ENCODE assay signal across 20 cellular contexts in the genomic region with DNA sequence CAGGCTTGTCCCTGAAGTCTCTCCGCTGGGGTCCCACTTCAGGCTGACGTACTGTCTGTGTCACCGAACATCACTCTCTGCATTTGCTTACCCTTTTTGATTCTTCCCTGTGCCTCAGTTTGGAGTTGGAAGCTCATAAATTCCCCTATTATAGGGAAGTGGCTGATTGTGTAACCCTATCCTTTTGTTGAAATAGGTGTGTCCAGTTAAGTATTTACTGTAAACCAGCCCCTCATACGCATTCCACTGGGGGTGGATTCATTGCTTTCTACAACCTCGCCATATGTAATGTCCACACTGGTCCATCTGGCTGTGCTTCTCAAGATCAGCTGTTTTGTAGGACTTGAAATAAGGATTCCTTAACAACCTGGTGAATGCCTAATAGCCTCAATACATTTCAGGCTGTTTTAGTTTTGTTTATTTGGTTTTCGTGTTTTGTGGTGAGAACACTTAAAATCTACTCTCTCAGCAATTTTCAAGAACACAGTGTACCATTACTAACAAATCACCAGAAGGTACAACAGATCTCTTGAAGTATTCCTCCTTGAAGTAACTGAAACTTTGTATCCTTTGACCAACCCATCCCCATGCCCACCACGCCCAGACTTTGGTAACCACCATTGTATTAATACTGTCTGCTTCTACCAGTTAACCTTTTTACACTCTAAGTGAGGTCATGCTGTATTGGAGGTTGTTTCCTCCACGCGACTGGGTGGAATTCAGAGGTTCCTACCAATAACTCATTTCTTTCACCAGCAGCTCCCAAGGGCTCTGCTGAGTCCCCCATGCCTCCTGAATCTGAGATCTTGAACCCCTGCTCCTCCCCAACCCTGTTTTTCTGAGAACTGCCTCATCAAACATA. TPM values are rescaled to one million over a fixed set of nuclear protein-coding genes. Genes with fewer than 3 reads are reported as not detected.
DNase-seq lines count a peak whose midpoint lies in the region; ATAC-seq, FAIRE-seq and TF ChIP-seq lines count a peak whose summit lies in the region.
"Had no signal": no experiment of that assay in that cellular context is flagged by ENCODE, and none has a peak within 500 bp of the region (broad histone marks: within the 10 kb centered on the region; RNA-seq: fewer than 3 reads in every experiment).

No MANE protein-coding gene starts in this region.

- peaks cover 55 to 72% of the 10 kb centered on the region in 2 donors for H3K27me3 Mint-ChIP-seq in stimulated activated naive B cell treated with anti-CD40 and anti-IgM and Interleukin-4, amounts not matched to agents 10 μg/mL and 1 μg/mL and 100 μg/mL, for 72 hours

- POLR2A ChIA-PET in A549 (lab: Yijun Ruan, JAX) = interaction anchor here (1.2 kb wide), 1 partner anchor 27 kb away, joined by 5 read pairs; no protein-coding TSS in a partner anchor

- no peak overlapping the region for H3K4me3 ChIP-seq in A549
- no peak overlapping the region for H3K4me3 ChIP-seq in lower lobe of right lung
- no peak overlapping the region for H3K4me3 ChIP-seq in spleen
- H3K4me3 ChIP-seq: ascending aorta, HAP-1 had no signal

- FAIRE-seq in A549 (lab: Jason Lieb, UNC) = no peak

- TF ChIP-seq EP300 in A549 (IDR thresholded peaks at IDR 0.05) = no peak

- CTCF ChIA-PET in A549 (lab: Yijun Ruan, JAX) = interaction anchor here (0.7 to 17.3 kb wide), 26 partner anchors 8 to 480 kb away, joined by 3 to 353 read pairs (median 4); a partner anchor contains a TSS

- 69% methylated on average over 9 of the region's 9 CpGs for WGBS in A549 (ENCODE audit: missing lambda C conversion rate)
- WGBS in spleen, 5 donors = 66 to 76% (median 76%) methylated on average over 9 of the region's 9 CpGs

- H3K27ac ChIP-seq in A549 (peak overlapping the region in 1 of 2 experiments; percentile 70; a peak in 3 of 6 replicates), lower lobe of right lung (no peak overlapping the region), spleen (no peak overlapping the region)
- H3K27ac ChIP-seq: ascending aorta, VCaP had no signal

- H3K4me2 ChIP-seq in A549 = peak overlapping the region; percentile 82

- peak in 1 of 2 experiments; percentile 13 for DNase-seq in A549 (ENCODE audit: low read depth in 1 of 2, low spot score in 1 of 2)
- DNase-seq in HuH-7 (ENCODE audit: low spot score) = peak; percentile 39
- DNase-seq in SW480 (ENCODE audit: low spot score) = peak; percentile 41
- DNase-seq in lower lobe of right lung = no peak
- no peak for DNase-seq in spleen
- DNase-seq in SW 1271 (lab: John Stamatoyannopoulos, UW) = no peak
- DNase-seq in NCI-H345 (lab: John Stamatoyannopoulos, UW) = no peak
- no peak for DNase-seq in stimulated activated naive B cell treated with anti-CD40 and anti-IgM and Interleukin-4, amounts not matched to agents 10 μg/mL and 1 μg/mL and 100 μg/mL, for 72 hours

- no peak overlapping the region for H3K4me3 Mint-ChIP-seq in stimulated activated naive B cell treated with anti-CD40 and anti-IgM and Interleukin-4, amounts not matched to agents 10 μg/mL and 1 μg/mL and 100 μg/mL, for 72 hours
- H3K4me3 Mint-ChIP-seq: activated naive CD4-positive, alpha-beta T cell treated with anti-CD3 and anti-CD28 coated beads, Interleukin-2, amount 10 ng/mL, durations not matched to agents 7 days and 5 days had no signal

- no peak overlapping the region for H3K27ac Mint-ChIP-seq in stimulated activated naive B cell treated with anti-CD40 and anti-IgM and Interleukin-4, amounts not matched to agents 10 μg/mL and 1 μg/mL and 100 μg/mL, for 72 hours
- H3K27ac Mint-ChIP-seq: activated naive CD4-positive, alpha-beta T cell treated with anti-CD3 and anti-CD28 coated beads, Interleukin-2, amount 10 ng/mL, durations not matched to agents 7 days and 5 days had no signal

- intact Hi-C loops in lower lobe of right lung (cut with DNase I) (no loop called here), spleen (cut with DNase I; ENCODE audit: low total_unique reads) (loop anchor here (10.0 kb wide), 1 partner anchor 285 kb away; no protein-coding TSS in a partner anchor)

- peaks cover 44% of the 10 kb centered on the region for H3K27me3 ChIP-seq in lower lobe of right lung (ENCODE audit: low read depth)
- H3K27me3 ChIP-seq in spleen (replicated peaks in 1 of 7) = peaks cover 0 to 81% (median 59%) of the 10 kb centered on the region in 7 donors

- H3K9me3 Mint-ChIP-seq in stimulated activated naive B cell treated with anti-CD40 and anti-IgM and Interleukin-4, amounts not matched to agents 10 μg/mL and 1 μg/mL and 100 μg/mL, for 72 hours = no peaks in the 10 kb centered on the region
- H3K9me3 Mint-ChIP-seq: activated naive CD4-positive, alpha-beta T cell treated with anti-CD3 and anti-CD28 coated beads, Interleukin-2, amount 10 ng/mL, durations not matched to agents 7 days and 5 days had no signal

- TF ChIP-seq CTCF in A549 (IDR thresholded peaks at IDR 0.05) (no peak), lower lobe of right lung (IDR thresholded peaks at IDR 0.05) (no peak), spleen (IDR thresholded peaks at IDR 0.05 in 8 of 11, conservative IDR thresholded peaks at IDR 0.05 in 3 of 11) (no peak)

- ATAC-seq in A549 (no peak), lower lobe of right lung (peak; percentile 80)
- ATAC-seq in stimulated activated naive B cell treated with anti-CD40 and anti-IgM and Interleukin-4, amounts not matched to agents 10 μg/mL and 1 μg/mL and 100 μg/mL, for 72 hours (replicated peaks) = no peak

- peaks cover 8 to 17% of the 10 kb centered on the region in 2 donors for H3K4me1 Mint-ChIP-seq in stimulated activated naive B cell treated with anti-CD40 and anti-IgM and Interleukin-4, amounts not matched to agents 10 μg/mL and 1 μg/mL and 100 μg/mL, for 72 hours

- no peaks in the 10 kb centered on the region for H3K36me3 ChIP-seq in lower lobe of right lung
- no peaks in the 10 kb centered on the region for H3K36me3 ChIP-seq in spleen
- H3K36me3 ChIP-seq: ascending aorta, HAP-1 had no signal

- no peaks in the 10 kb centered on the region for H3K36me3 Mint-ChIP-seq in stimulated activated naive B cell treated with anti-CD40 and anti-IgM and Interleukin-4, amounts not matched to agents 10 μg/mL and 1 μg/mL and 100 μg/mL, for 72 hours
- H3K36me3 Mint-ChIP-seq: activated naive CD4-positive, alpha-beta T cell treated with anti-CD3 and anti-CD28 coated beads, Interleukin-2, amount 10 ng/mL, durations not matched to agents 7 days and 5 days had no signal

- TF ChIP-seq POLR2A in A549 (IDR thresholded peaks at IDR 0.05; ENCODE audit: low read length) (no peak), spleen (IDR thresholded peaks at IDR 0.05) (no peak)

- H3K9me3 ChIP-seq in A549 (no peaks in the 10 kb centered on the region), lower lobe of right lung (no peaks in the 10 kb centered on the region), spleen (no peaks in the 10 kb centered on the region)
- H3K9me3 ChIP-seq: ascending aorta, HAP-1 had no signal

- no peak for TF ChIP-seq RAD21 in A549 (conservative IDR thresholded peaks at IDR 0.05 in 1 of 2, IDR thresholded peaks at IDR 0.05 in 1 of 2)

- H3K4me1 ChIP-seq in A549 = peaks cover 20% of the 10 kb centered on the region
- peaks cover 21% of the 10 kb centered on the region for H3K4me1 ChIP-seq in lower lobe of right lung
- peaks cover 2 to 23% (median 17%) of the 10 kb centered on the region in 6 donors for H3K4me1 ChIP-seq in spleen

TF ChIP-seq in A549, 52 proteins besides CTCF, POLR2A, EP300 and RAD21 (continues in another document):
- no peak for TF ChIP-seq TP53 (CRISPR knock-in tag; IDR thresholded peaks at IDR 0.05)
- no peak for TF ChIP-seq HOXB13 (CRISPR knock-in tag; IDR thresholded peaks at IDR 0.05; ENCODE audit: low read depth)

RNA-seq across cellular contexts. Expression of a gene that starts 5.9 kb away (rescaled TPM):
- polyA plus RNA-seq in A549 (2011; rRNA removed) (0.05 and 0.07 TPM in 2 replicates), A549 (2017; fragmentation: RNase III; extraction: RNeasy Plus Mini Kit Qiagen cat#74134 plus additional on column Dnase treatment) (0.05 TPM in 1 of 3 replicates, not detected in the others), spleen (not detected)
- not detected in 2 replicates for polyA plus RNA-seq in A549 (2012; cell fraction: cytosol; rRNA removed)
- polyA plus RNA-seq in A549 (2012; cell fraction: nucleus; rRNA removed) = not detected in 2 replicates
- polyA minus RNA-seq in A549 (2011; rRNA and poly(A)+ RNA removed) = not detected in 2 replicates
- total RNA-seq in lower lobe of right lung (not detected), spleen (1 to 10 TPM in 1 of 7 donors, under 1 TPM in 2, not detected in 4; 0.20 to 1.0 (median 0.29) TPM)
- total RNA-seq: A172; ascending aorta; chondrocyte; fibroblast of lung; IMR-90; T-helper 1 cell treated with Interleukin-12 subunit alpha and Interleukin-12 subunit beta and Interleukin-4 antibody, amounts not matched to agents 30 ng/mL and 1 ng/mL, for 36 hours; temporal lobe had no signal
- polyA plus RNA-seq: CD14-positive monocyte, fibroblast of lung, IMR-90, liver had no signal

RNA-seq across cellular contexts. Expression of a gene that starts 17.2 kb away (rescaled TPM):
- 2.9 and 4.0 TPM in 2 replicates for polyA plus RNA-seq in A549 (2011; rRNA removed)
- polyA plus RNA-seq in A549 (2012; cell fraction: cytosol; rRNA removed) = 0.74 and 0.76 TPM in 2 replicates
- polyA plus RNA-seq in A549 (2012; cell fraction: nucleus; rRNA removed) = 1.1 and 1.6 TPM in 2 replicates
- polyA plus RNA-seq in A549 (2017; fragmentation: RNase III; extraction: RNeasy Plus Mini Kit Qiagen cat#74134 plus additional on column Dnase treatment) = 3.1 to 3.3 TPM (median 3.2 TPM) in 3 replicates
- 0.73 and 2.1 TPM in 2 replicates for polyA minus RNA-seq in A549 (2011; rRNA and poly(A)+ RNA removed)
- total RNA-seq in lower lobe of right lung = 0.62 TPM
- not detected for total RNA-seq in spleen
- polyA plus RNA-seq in spleen = under 1 TPM in 2 of 3 donors, not detected in 1; 0.09 to 0.14 TPM
- total RNA-seq: A172; ascending aorta; chondrocyte; fibroblast of lung; IMR-90; T-helper 1 cell treated with Interleukin-12 subunit alpha and Interleukin-12 subunit beta and Interleukin-4 antibody, amounts not matched to agents 30 ng/mL and 1 ng/mL, for 36 hours; temporal lobe had no signal
- polyA plus RNA-seq: CD14-positive monocyte, fibroblast of lung, IMR-90 had no signal

RNA-seq across cellular contexts. Expression of a gene that starts 31.0 kb away (rescaled TPM):
- polyA plus RNA-seq in A549 (2011; rRNA removed) = 0.09 and 0.12 TPM in 2 replicates
- polyA plus RNA-seq in A549 (2012; cell fraction: cytosol; rRNA removed) = not detected in 2 replicates
- 0.02 TPM in 1 of 2 replicates, not detected in the other for polyA plus RNA-seq in A549 (2012; cell fraction: nucleus; rRNA removed)
- polyA plus RNA-seq in A549 (2017; fragmentation: RNase III; extraction: RNeasy Plus Mini Kit Qiagen cat#74134 plus additional on column Dnase treatment) = 0.03 TPM in 2 of 3 replicates, not detected in the other
- polyA minus RNA-seq in A549 (2011; rRNA and poly(A)+ RNA removed) = 0.15 TPM in 1 of 2 replicates, not detected in the other
- total RNA-seq in lower lobe of right lung = not detected
- 1 to 10 TPM in 4 of 7 donors, under 1 TPM in 3; 0.15 to 4.9 (median 1.2) TPM for total RNA-seq in spleen
- under 1 TPM in 1 of 3 donors, not detected in 2; 0.06 TPM for polyA plus RNA-seq in spleen
- total RNA-seq: A172, ascending aorta, chondrocyte, fibroblast of lung, IMR-90 had no signal
- polyA plus RNA-seq: CD14-positive monocyte, fibroblast of lung, IMR-90 had no signal

RNA-seq across cellular contexts. Expression of a gene that starts 33.3 kb away (rescaled TPM):
- 0.08 and 0.37 TPM in 2 replicates for polyA plus RNA-seq in A549 (2011; rRNA removed)
- polyA plus RNA-seq in A549 (2012; cell fraction: cytosol; rRNA removed) = 0.01 and 0.04 TPM in 2 replicates
- 0.01 and 0.11 TPM in 2 replicates for polyA plus RNA-seq in A549 (2012; cell fraction: nucleus; rRNA removed)
- polyA plus RNA-seq in A549 (2017; fragmentation: RNase III; extraction: RNeasy Plus Mini Kit Qiagen cat#74134 plus additional on column Dnase treatment) = 0.04 to 0.09 TPM (median 0.08 TPM) in 3 replicates
- polyA minus RNA-seq in A549 (2011; rRNA and poly(A)+ RNA removed) = not detected in 2 replicates
- total RNA-seq in lower lobe of right lung = not detected
- total RNA-seq in spleen = under 1 TPM in 1 of 7 donors, not detected in 6; 0.29 TPM
- under 1 TPM in 1 of 3 donors, not detected in 2; 0.13 TPM for polyA plus RNA-seq in spleen
- total RNA-seq: A172, ascending aorta, chondrocyte, fibroblast of lung, IMR-90, temporal lobe had no signal
- polyA plus RNA-seq: CD14-positive monocyte, fibroblast of lung, IMR-90 had no signal

RNA-seq across cellular contexts. Expression of a gene that starts 54.5 kb away (rescaled TPM):
- polyA plus RNA-seq in A549 (2011; rRNA removed) = 0.05 TPM in 1 of 2 replicates, not detected in the other
- not detected in 2 replicates for polyA plus RNA-seq in A549 (2012; cell fraction: cytosol; rRNA removed)
- 0.02 TPM in 1 of 2 replicates, not detected in the other for polyA plus RNA-seq in A549 (2012; cell fraction: nucleus; rRNA removed)
- polyA plus RNA-seq in A549 (2017; fragmentation: RNase III; extraction: RNeasy Plus Mini Kit Qiagen cat#74134 plus additional on column Dnase treatment) = 0.07 TPM in 1 of 3 replicates, not detected in the others
- polyA minus RNA-seq in A549 (2011; rRNA and poly(A)+ RNA removed) = not detected in 2 replicates
- total RNA-seq in lower lobe of right lung = 2.5 TPM
- not detected for total RNA-seq in spleen
- not detected for polyA plus RNA-seq in spleen
- total RNA-seq: A172; ascending aorta; chondrocyte; fibroblast of lung; IMR-90; liver; T-helper 1 cell treated with Interleukin-12 subunit alpha and Interleukin-12 subunit beta and Interleukin-4 antibody, amounts not matched to agents 30 ng/mL and 1 ng/mL, for 36 hours; temporal lobe had no signal
- polyA plus RNA-seq: CD14-positive monocyte, fibroblast of lung, IMR-90 had no signal

Comparison
In these comparisons a context has a peak if more than half of its experiments do, and no peak if none do; other contexts are left out.
1. ATAC-seq: peak in lower lobe of right lung (2 of 2); none in A549 (0 of 2) and stimulated activated naive B cell treated with anti-CD40 and anti-IgM and Interleukin-4, amounts not matched to agents 10 μg/mL and 1 μg/mL and 100 μg/mL, for 72 hours (0 of 2).
2. DNase-seq: peak in HuH-7 (single experiment) and SW480 (single experiment); none in lower lobe of right lung (single experiment), spleen (single experiment), SW 1271 (0 of 2), NCI-H345 (single experiment) and stimulated activated naive B cell treated with anti-CD40 and anti-IgM and Interleukin-4, amounts not matched to agents 10 μg/mL and 1 μg/mL and 100 μg/mL, for 72 hours (single experiment).